Comparison of ENCODE assay signal across 22 cellular contexts in the genomic region with DNA sequence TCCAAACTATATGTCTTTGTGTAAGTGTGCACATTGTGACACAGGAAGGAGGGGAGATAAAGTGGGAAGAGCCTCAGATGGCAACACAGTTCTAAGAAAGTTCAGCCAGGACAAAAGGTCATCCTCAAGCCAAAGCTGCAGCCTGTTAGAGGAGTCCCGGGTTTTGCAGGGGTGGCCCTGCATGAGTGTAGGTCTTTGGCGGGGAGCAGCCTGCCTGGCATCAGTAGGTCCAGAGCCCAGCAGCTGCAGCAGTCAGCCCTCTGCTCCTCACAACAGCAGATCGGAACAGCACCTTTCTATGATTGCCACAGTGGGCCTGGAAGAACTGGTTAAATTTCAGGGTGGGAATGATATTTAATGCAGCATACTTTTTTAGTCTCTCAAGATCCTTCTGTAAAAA. TPM values are rescaled to one million over a fixed set of nuclear protein-coding genes. Genes with fewer than 3 reads are reported as not detected.
DNase-seq lines count a peak whose midpoint lies in the region; ATAC-seq and TF ChIP-seq lines count a peak whose summit lies in the region.
"Had no signal": no experiment of that assay in that cellular context is flagged by ENCODE, and none has a peak within 500 bp of the region (broad histone marks: within the 10 kb centered on the region; RNA-seq: fewer than 3 reads in every experiment).

No MANE protein-coding gene starts in this region.

- H3K4me3 ChIP-seq in right atrium auricular region (no peak overlapping the region), heart left ventricle (no peak overlapping the region), esophagus squamous epithelium (no peak overlapping the region), neural progenitor cell (no peak overlapping the region), smooth muscle cell (no peak overlapping the region)
- H3K4me3 ChIP-seq: BLaER1 treated with 17β-estradiol and CSF1 and Interleukin-3, amounts not matched to agents 10 nM and 100 nM; SJCRH30 had no signal

- H3K4me1 ChIP-seq in right atrium auricular region: peaks cover 0 to 11% of the 10 kb centered on the region in 2 donors
- H3K4me1 ChIP-seq in heart left ventricle: peaks cover 0 to 12% (median 2%) of the 10 kb centered on the region in 12 donors
- peaks cover 18 to 80% (median 30%) of the 10 kb centered on the region in 3 donors for H3K4me1 ChIP-seq in esophagus squamous epithelium
- H3K4me1 ChIP-seq in neural progenitor cell: no peaks in the 10 kb centered on the region
- no peaks in the 10 kb centered on the region for H3K4me1 ChIP-seq in smooth muscle cell (ENCODE audit: low read depth)
- H3K4me1 ChIP-seq: SJCRH30 had no signal

- H3K4me3 Mint-ChIP-seq in neural progenitor cell: no peak overlapping the region
- H3K4me3 Mint-ChIP-seq: CD4-positive, alpha-beta T cell had no signal

- WGBS in heart left ventricle, 4 donors: 75 to 96% (median 80%) methylated on average over 3 of the region's 3 CpGs
- WGBS in esophagus squamous epithelium, 2 donors: 83 to 92% methylated on average over 3 of the region's 3 CpGs
- WGBS in smooth muscle cell (ENCODE audit: low lambda C conversion rate): 88% methylated on average over 3 of the region's 3 CpGs

- no peaks in the 10 kb centered on the region for H3F3A ChIP-seq in neural progenitor cell (ENCODE audit: low read depth)
- peaks cover 5% of the 10 kb centered on the region for H3F3A ChIP-seq in smooth muscle cell (ENCODE audit: low read depth)

- no peaks in the 10 kb centered on the region for H3K27me3 ChIP-seq in right atrium auricular region
- H3K27me3 ChIP-seq in heart left ventricle: no peaks in the 10 kb centered on the region
- H3K27me3 ChIP-seq in esophagus squamous epithelium: no peaks in the 10 kb centered on the region
- H3K27me3 ChIP-seq in neural progenitor cell: no peaks in the 10 kb centered on the region
- no peaks in the 10 kb centered on the region for H3K27me3 ChIP-seq in smooth muscle cell (ENCODE audit: low read depth)
- H3K27me3 ChIP-seq: BLaER1 treated with 17β-estradiol and CSF1 and Interleukin-3, amounts not matched to agents 10 nM and 100 nM; SJCRH30 had no signal

- H3K4me2 ChIP-seq in neural progenitor cell (no peak overlapping the region), smooth muscle cell (no peak overlapping the region)
- H3K4me2 ChIP-seq: BLaER1 treated with 17β-estradiol and CSF1 and Interleukin-3, amounts not matched to agents 10 nM and 100 nM had no signal

- no peak for TF ChIP-seq CTCF in right atrium auricular region (IDR thresholded peaks at IDR 0.05)
- TF ChIP-seq CTCF in heart left ventricle (IDR thresholded peaks at IDR 0.05): no peak
- TF ChIP-seq CTCF in esophagus squamous epithelium (IDR thresholded peaks at IDR 0.05): no peak
- no peak for TF ChIP-seq CTCF in neural progenitor cell (IDR thresholded peaks at IDR 0.05)
- no peak for TF ChIP-seq CTCF in smooth muscle cell (IDR thresholded peaks at IDR 0.05; ENCODE audit: borderline replicate concordance, insufficient read depth, poor library complexity, severe bottlenecking)

- peaks cover 4% of the 10 kb centered on the region for H3K27me3 Mint-ChIP-seq in neural progenitor cell (ENCODE audit: insufficient read depth, low read depth)
- H3K27me3 Mint-ChIP-seq: CD4-positive, alpha-beta T cell had no signal

- H3K9ac ChIP-seq in neural progenitor cell (no peak overlapping the region), smooth muscle cell (ENCODE audit: low read depth) (no peak overlapping the region)
- H3K9ac ChIP-seq: BLaER1 treated with 17β-estradiol and CSF1 and Interleukin-3, amounts not matched to agents 10 nM and 100 nM had no signal

- DNase-seq in right atrium auricular region (ENCODE audit: low spot score): peak; percentile 40
- no peak for DNase-seq in heart left ventricle
- DNase-seq in esophagus squamous epithelium (lab: John Stamatoyannopoulos, UW): no peak
- no peak for DNase-seq in neural progenitor cell (ENCODE audit: low spot score)
- DNase-seq in ureter (ENCODE audit: low spot score): peak; percentile 27
- DNase-seq in smooth muscle cell (lab: John Stamatoyannopoulos, UW; ENCODE audit: unreplicated experiment): no peak
- no peak for DNase-seq in head of caudate nucleus
- DNase-seq: AML-193; CD4-positive, alpha-beta T cell; KG1; MM.1S; NCI-H2029; NCI-H446 treated with DMSO at 0.1 percent for 48 hours; NCI-H526; NCI-H82; NK-92 treated with Interleukin-12 subunit alpha and Interleukin-12 subunit beta, amount 100 ng/mL, for 24 hours; PC-3; SJCRH30 had no signal

- no peaks in the 10 kb centered on the region for H3K4me1 Mint-ChIP-seq in neural progenitor cell

- H3K36me3 ChIP-seq in right atrium auricular region: no peaks in the 10 kb centered on the region
- peaks cover 0 to 3% (median 0%) of the 10 kb centered on the region in 9 donors for H3K36me3 ChIP-seq in heart left ventricle
- H3K36me3 ChIP-seq in esophagus squamous epithelium: no peaks in the 10 kb centered on the region
- no peaks in the 10 kb centered on the region for H3K36me3 ChIP-seq in neural progenitor cell
- no peaks in the 10 kb centered on the region for H3K36me3 ChIP-seq in smooth muscle cell (ENCODE audit: low read depth)
- H3K36me3 ChIP-seq: SJCRH30 had no signal

- H3K79me2 ChIP-seq in neural progenitor cell (ENCODE audit: low read depth) (no peaks in the 10 kb centered on the region), smooth muscle cell (ENCODE audit: low read depth) (no peaks in the 10 kb centered on the region)

- H3K27ac ChIP-seq in right atrium auricular region (no peak overlapping the region), heart left ventricle (no peak overlapping the region), esophagus squamous epithelium (peak overlapping the region in 3 of 4 donors; percentile 39 to 100 (median 85)), neural progenitor cell (no peak overlapping the region), smooth muscle cell (ENCODE audit: low read depth) (no peak overlapping the region)
- H3K27ac ChIP-seq: BLaER1 treated with 17β-estradiol and CSF1 and Interleukin-3, amounts not matched to agents 10 nM and 100 nM; SJCRH30 had no signal

- H3K9me3 ChIP-seq in right atrium auricular region (no peaks in the 10 kb centered on the region), heart left ventricle (no peaks in the 10 kb centered on the region), esophagus squamous epithelium (no peaks in the 10 kb centered on the region), neural progenitor cell (ENCODE audit: low read depth) (no peaks in the 10 kb centered on the region), smooth muscle cell (replicated peaks; ENCODE audit: low read depth) (no peaks in the 10 kb centered on the region)
- H3K9me3 ChIP-seq: BLaER1 treated with 17β-estradiol and CSF1 and Interleukin-3, amounts not matched to agents 10 nM and 100 nM; SJCRH30 had no signal

- no peak for ATAC-seq in heart left ventricle
- ATAC-seq in HG02571 (IDR thresholded peaks at IDR 0.05; ENCODE audit: unreplicated experiment): no peak
- ATAC-seq: PC-3, Right ventricle myocardium inferior, SK-N-SH treated with all-trans-retinoic acid at 6 μM for 48 hours had no signal

- no peaks in the 10 kb centered on the region for H3K9me3 Mint-ChIP-seq in neural progenitor cell
- H3K9me3 Mint-ChIP-seq: CD4-positive, alpha-beta T cell had no signal

- intact Hi-C loops in heart left ventricle (cut with DNase I) (no loop called here), esophagus squamous epithelium (cut with DNase I) (no loop called here), head of caudate nucleus (cut with DNase I) (no loop called here)

- no peak for TF ChIP-seq POLR2A in heart left ventricle (IDR thresholded peaks at IDR 0.05)
- TF ChIP-seq POLR2A in esophagus squamous epithelium (IDR thresholded peaks at IDR 0.05): no peak

- no peaks in the 10 kb centered on the region for H4K20me1 ChIP-seq in neural progenitor cell (ENCODE audit: low read depth)
- H4K20me1 ChIP-seq in smooth muscle cell (ENCODE audit: low read depth): no peaks in the 10 kb centered on the region
- H4K20me1 ChIP-seq: BLaER1 treated with 17β-estradiol and CSF1 and Interleukin-3, amounts not matched to agents 10 nM and 100 nM had no signal

- peak overlapping the region; percentile 21 for H3K27ac Mint-ChIP-seq in neural progenitor cell
- H3K27ac Mint-ChIP-seq: CD4-positive, alpha-beta T cell had no signal

- H2AFZ ChIP-seq in neural progenitor cell (replicated peaks) (no peak overlapping the region), smooth muscle cell (ENCODE audit: low read depth) (no peak overlapping the region)

- H3K36me3 Mint-ChIP-seq in neural progenitor cell: no peaks in the 10 kb centered on the region

RNA-seq across cellular contexts. Expression of gene VDAC2, which starts 13.5 kb away (rescaled TPM):
- 100 to 1,000 TPM; 278 to 454 TPM for total RNA-seq in right atrium auricular region
- 100 to 1,000 TPM; 334 to 554 (median 472) TPM for total RNA-seq in heart left ventricle
- polyA plus RNA-seq in heart left ventricle: 100 to 1,000 TPM; 375 to 515 TPM
- total RNA-seq in esophagus squamous epithelium: 100 to 1,000 TPM; 219 to 319 (median 285) TPM
- total RNA-seq in neural progenitor cell (ENCODE audit: low replicate concordance): 163 and 341 TPM in 2 replicates
- 124 TPM for total RNA-seq in ureter
- total RNA-seq in smooth muscle cell: 183 and 189 TPM in 2 replicates
- polyA plus RNA-seq in smooth muscle cell: 207 and 237 TPM in 2 replicates

RNA-seq across cellular contexts. Expression of gene COMTD1, which starts 38.7 kb away (rescaled TPM):
- 10 to 100 TPM; 44.1 to 52.4 TPM for total RNA-seq in right atrium auricular region
- total RNA-seq in heart left ventricle: 10 to 100 TPM; 20.8 to 75.0 (median 37.0) TPM
- 100 to 1,000 TPM in 1 of 2 donors, 10 to 100 TPM in 1; 57.9 to 124 TPM for polyA plus RNA-seq in heart left ventricle
- 100 to 1,000 TPM in 3 of 4 donors, 10 to 100 TPM in 1; 87.8 to 139 (median 111) TPM for total RNA-seq in esophagus squamous epithelium
- total RNA-seq in neural progenitor cell (ENCODE audit: low replicate concordance): 2.1 and 5.3 TPM in 2 replicates
- total RNA-seq in ureter: 34.6 TPM
- total RNA-seq in smooth muscle cell: 9.8 and 18.7 TPM in 2 replicates
- polyA plus RNA-seq in smooth muscle cell: 8.4 and 9.4 TPM in 2 replicates

Comparison
In these comparisons a context has a peak if more than half of its experiments do, and no peak if none do; other contexts are left out.
1. DNase-seq: peak in right atrium auricular region (single experiment) and ureter (single experiment); none in heart left ventricle (0 of 5), esophagus squamous epithelium (single experiment), neural progenitor cell (single experiment), smooth muscle cell (single experiment) and head of caudate nucleus (0 of 42).
2. H3K27ac ChIP-seq: peak in esophagus squamous epithelium (3 of 4); none in right atrium auricular region (0 of 2), heart left ventricle (0 of 12), neural progenitor cell (single experiment) and smooth muscle cell (single experiment).